Comparison of ENCODE assay signal across 2 cellular contexts in genomic region chr16:84367750-84368320, GRCh38.
A peak's percentile ranks its signal among the peaks of the same experiment; 100 is the strongest.
TF ChIP-seq lines count a peak whose summit lies in the region.

No MANE protein-coding gene starts in this region.

TF ChIP-seq in GM12878, 131 proteins besides CTCF, POLR2A, EP300 and RAD21:
- no peak for TF ChIP-seq CUX1 (IDR thresholded peaks at IDR 0.05; ENCODE audit: insufficient replicate concordance, low read depth, low read length)
- no peak for TF ChIP-seq TCF12 (IDR thresholded peaks at IDR 0.05; ENCODE audit: low read depth, low read length)
- peak; percentile 38 for TF ChIP-seq USF1 (IDR thresholded peaks at IDR 0.05; ENCODE audit: borderline replicate concordance, extremely low read length, insufficient read depth, low read depth, low read length)
- no peak for TF ChIP-seq CBX3 (IDR thresholded peaks at IDR 0.05; ENCODE audit: borderline replicate concordance, low read depth)
- TF ChIP-seq CEBPB (IDR thresholded peaks at IDR 0.05; ENCODE audit: borderline replicate concordance in 1 of 2, low read depth in 2 of 2, low read length in 2 of 2), result no peak
- TF ChIP-seq HDAC2 (IDR thresholded peaks at IDR 0.05), result no peak

TF ChIP-seq in HepG2, 621 proteins besides CTCF, POLR2A, EP300 and RAD21 (continued from another document):
- TF ChIP-seq HIVEP1 (CRISPR knock-in tag; IDR thresholded peaks at IDR 0.05) (no peak), ZNF274 (CRISPR knock-in tag; IDR thresholded peaks at IDR 0.05) (no peak), ZNF512 (CRISPR knock-in tag; IDR thresholded peaks at IDR 0.05) (no peak), HES4 (CRISPR knock-in tag; IDR thresholded peaks at IDR 0.05; ENCODE audit: borderline replicate concordance) (no peak), AGO1 (IDR thresholded peaks at IDR 0.05; ENCODE audit: low read depth, low read length, poor library complexity, severe bottlenecking) (no peak), ZNF710 (CRISPR knock-in tag; IDR thresholded peaks at IDR 0.05; ENCODE audit: borderline replicate concordance) (no peak), MED13 (CRISPR knock-in tag; IDR thresholded peaks at IDR 0.05) (no peak), SMAD3 (CRISPR knock-in tag; IDR thresholded peaks at IDR 0.05) (no peak), ZNF776 (CRISPR knock-in tag; IDR thresholded peaks at IDR 0.05) (no peak), GMEB1 (CRISPR knock-in tag; IDR thresholded peaks at IDR 0.05; ENCODE audit: borderline replicate concordance) (no peak)
